ENCODE assay signal across 22 cellular contexts in genomic region chr4:183971938-183972490, GRCh38.
DNase-seq lines count a peak whose midpoint lies in the region; ATAC-seq and TF ChIP-seq lines count a peak whose summit lies in the region.
"Had no signal": no experiment of that assay in that cellular context is flagged by ENCODE, and none has a peak within 500 bp of the region (broad histone marks: within the 10 kb centered on the region; RNA-seq: fewer than 3 reads in every experiment).

No MANE protein-coding gene starts in this region.

- TF ChIP-seq CTCF in foreskin fibroblast (IDR thresholded peaks at IDR 0.05; ENCODE audit: low read depth, low read length), result no peak

- no peak overlapping the region for H3K4me3 ChIP-seq in foreskin fibroblast (ENCODE audit: low read depth in 1 of 2, low read length in 2 of 2)
- H3K4me3 ChIP-seq: A549, BLaER1, gastrocnemius medialis, GM23248 had no signal

- ATAC-seq in left lobe of liver (peak; percentile 22), HG02763 (IDR thresholded peaks at IDR 0.05; ENCODE audit: unreplicated experiment) (no peak)
- ATAC-seq: A549, gastrocnemius medialis had no signal

- DNase-seq in Ammon's horn (ENCODE audit: low spot score) (peak; percentile 62), NCI-H2107 treated with DMSO at 0.1 percent for 48 hours (lab: John Stamatoyannopoulos, UW; ENCODE audit: unreplicated experiment) (peak; percentile 33), globus pallidus (ENCODE audit: low spot score) (peak; percentile 61), left lobe of liver (ENCODE audit: low spot score) (no peak), GF-D8 (lab: John Stamatoyannopoulos, UW) (no peak), NCI-H345 (lab: John Stamatoyannopoulos, UW) (no peak), foreskin fibroblast (no peak)
- DNase-seq: activated naive CD4-positive, alpha-beta T cell treated with anti-CD3 and anti-CD28 coated beads, Interleukin-2, amount 50 U/mL, for 16 hours; activated T-cell treated with anti-CD3 and anti-CD28 coated beads, Interleukin-2, amount 50 U/mL, for 48 hours; cerebellar nuclear complex; effector memory CD4-positive, alpha-beta T cell; EL; gastrocnemius medialis; GM23248; kidney; mesenchymal stem cell; naive B cell; NCI-H1105 treated with DMSO at 0.1 percent for 48 hours; NCI-H69 had no signal

Comparison
In these comparisons a context has a peak if more than half of its experiments do, and no peak if none do; other contexts are left out.
1. DNase-seq: peak in Ammon's horn (single experiment), NCI-H2107 treated with DMSO at 0.1 percent for 48 hours (single experiment) and globus pallidus (single experiment); none in left lobe of liver (single experiment), GF-D8 (single experiment), NCI-H345 (single experiment) and foreskin fibroblast (0 of 2).